8 cellular contexts compared by ENCODE assay signal in genomic region chr14:31510222-31510621, GRCh38. TPM values are rescaled to one million over a fixed set of nuclear protein-coding genes. Genes with fewer than 3 reads are reported as not detected.
DNase-seq lines count a peak whose midpoint lies in the region; ATAC-seq, FAIRE-seq and TF ChIP-seq lines count a peak whose summit lies in the region.

No MANE protein-coding gene starts in this region.

- DNase-seq in NCI-H2107 treated with DMSO at 0.1 percent for 48 hours (lab: John Stamatoyannopoulos, UW; ENCODE audit: unreplicated experiment), result peak; percentile 46
- no peak for DNase-seq in NCI-H2107 (lab: John Stamatoyannopoulos, UW)
- peak; percentile 51 for DNase-seq in NCI-H2171 (lab: John Stamatoyannopoulos, UW)
- DNase-seq in bronchial epithelial cell (ENCODE audit: low read depth), result peak; percentile 32
- peak; percentile 21 for DNase-seq in myocyte (ENCODE audit: low read depth)
- no peak for DNase-seq in activated CD4-positive, alpha-beta T cell treated with anti-CD3 and anti-CD28 coated beads for 1 hour
- DNase-seq in SKM-1 treated with dmso at 0.1 percent for 144 hours (lab: John Stamatoyannopoulos, UW; ENCODE audit: unreplicated experiment), result no peak

- ATAC-seq in HG02610 (IDR thresholded peaks at IDR 0.05; ENCODE audit: unreplicated experiment), result no peak

- no peaks in the 10 kb centered on the region for H3K27me3 ChIP-seq in bronchial epithelial cell (ENCODE audit: control insufficient read depth, insufficient read depth, low read length)

- no peaks in the 10 kb centered on the region for H3K36me3 ChIP-seq in bronchial epithelial cell (ENCODE audit: control insufficient read depth, insufficient read depth, low read length)

- no peak overlapping the region for H3K4me3 ChIP-seq in bronchial epithelial cell (ENCODE audit: low read depth, low read length)

- FAIRE-seq in bronchial epithelial cell (lab: Jason Lieb, UNC), result no peak

- peak; percentile 12 for TF ChIP-seq CTCF in bronchial epithelial cell (IDR thresholded peaks at IDR 0.05; ENCODE audit: insufficient read depth, low read length, severe bottlenecking)

RNA-seq across cellular contexts. Expression of gene GPR33, which starts 22.4 kb away (rescaled TPM):
- total RNA-seq in bronchial epithelial cell, result not detected in 2 replicates
- total RNA-seq in myocyte, result not detected in 2 replicates
- polyA plus RNA-seq in myocyte (2012), result not detected

RNA-seq across cellular contexts. Expression of gene NUBPL, which starts 51.0 kb away (rescaled TPM):
- total RNA-seq in bronchial epithelial cell (9.5 and 12.4 TPM in 2 replicates), myocyte (9.3 and 9.5 TPM in 2 replicates)
- polyA plus RNA-seq in myocyte (2012), result 9.8 TPM

RNA-seq across cellular contexts. Expression of gene DTD2, which starts 52.9 kb away (rescaled TPM):
- total RNA-seq in bronchial epithelial cell (36.2 and 57.9 TPM in 2 replicates), myocyte (28.0 and 32.7 TPM in 2 replicates)
- 11.8 TPM for polyA plus RNA-seq in myocyte (2012)

Comparison
In these comparisons a context has a peak if more than half of its experiments do, and no peak if none do; other contexts are left out.
1. DNase-seq: peak in NCI-H2107 treated with DMSO at 0.1 percent for 48 hours (single experiment), NCI-H2171 (single experiment), bronchial epithelial cell (single experiment) and myocyte (single experiment); none in NCI-H2107 (single experiment), activated CD4-positive, alpha-beta T cell treated with anti-CD3 and anti-CD28 coated beads for 1 hour (single experiment) and SKM-1 treated with dmso at 0.1 percent for 144 hours (single experiment).